10 cellular contexts compared by ENCODE assay signal in the genomic region with DNA sequence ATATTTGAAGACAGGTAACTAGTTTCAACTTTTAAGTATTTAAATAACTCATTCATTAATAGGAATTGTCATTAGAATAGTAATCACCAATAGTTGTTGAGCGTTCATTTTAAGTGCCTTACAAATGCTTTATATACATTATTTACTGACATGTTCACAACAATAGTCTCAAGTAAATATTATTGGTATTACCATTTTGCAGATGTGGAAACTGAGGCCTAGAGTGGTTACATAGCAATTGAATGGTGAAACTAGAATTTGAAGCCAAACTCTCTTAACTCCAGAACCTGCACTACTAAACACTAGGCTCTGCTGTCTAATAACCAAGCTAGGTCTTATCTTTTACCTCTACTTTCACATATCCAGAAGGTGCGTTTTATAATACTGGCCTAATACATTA.
"Had no signal": no experiment of that assay in that cellular context is flagged by ENCODE, and none has a peak within 500 bp of the region (broad histone marks: within the 10 kb centered on the region; RNA-seq: fewer than 3 reads in every experiment).

No MANE protein-coding gene starts in this region.

- H3K27me3 ChIP-seq: MG63 had no signal

- H3K9ac ChIP-seq: KMS-11 had no signal

- H3K4me2 ChIP-seq: KMS-11 had no signal

- H3K4me3 ChIP-seq: MG63 had no signal

- DNase-seq: NCI-H1105, NCI-H1105 treated with DMSO at 0.1 percent for 48 hours, NCI-H1417 treated with DMSO at 0.1 percent for 48 hours, NCI-H1436, NCI-H1436 treated with DMSO at 0.1 percent for 48 hours, NCI-H1930, NCI-H2081 treated with DMSO at 0.1 percent for 48 hours, NCI-H2171 had no signal

- H3K27ac ChIP-seq: KMS-11 had no signal

- H3K9me3 ChIP-seq: MG63 had no signal
